ENCODE assay signal across 15 cellular contexts in the genomic region with DNA sequence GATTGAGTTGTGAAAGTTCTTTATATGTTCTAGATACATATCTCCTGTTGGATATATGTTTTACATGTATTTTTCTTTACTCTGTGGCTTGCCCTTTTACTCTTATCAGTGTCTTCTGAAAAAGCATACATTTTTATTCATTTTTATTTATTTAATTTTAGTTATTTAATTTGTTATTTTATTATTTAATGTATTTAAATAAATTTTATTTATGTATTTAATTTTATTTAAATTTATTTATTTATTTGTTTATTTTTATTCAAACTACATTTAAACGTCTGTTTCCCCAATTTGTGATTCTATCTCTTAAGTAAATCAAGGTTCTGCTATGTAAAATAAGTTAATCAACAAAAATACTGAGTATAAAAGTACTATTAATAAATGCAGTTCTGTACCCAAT.
"Had no signal": no experiment of that assay in that cellular context is flagged by ENCODE, and none has a peak within 500 bp of the region (broad histone marks: within the 10 kb centered on the region; RNA-seq: fewer than 3 reads in every experiment).

No MANE protein-coding gene starts in this region.

- H3K27ac Mint-ChIP-seq: activated naive CD4-positive, alpha-beta T cell treated with anti-CD3 and anti-CD28 coated beads, Interleukin-2, amount 50 U/mL, for 24 hours; naive thymus-derived CD8-positive, alpha-beta T cell; stimulated activated naive CD8-positive, alpha-beta T cell treated with anti-CD3 and anti-CD28 coated beads, Interleukin-15, amount 100 ng/mL, for 72 hours had no signal

- H3K9me3 ChIP-seq: gastroesophageal sphincter, mucosa of descending colon, upper lobe of left lung had no signal

- ATAC-seq: gastroesophageal sphincter; left lobe of liver; naive thymus-derived CD8-positive, alpha-beta T cell; SK-N-SH treated with all-trans-retinoic acid at 6 μM for 48 hours had no signal

- H3K27ac ChIP-seq: epithelial cell of prostate, gastroesophageal sphincter, skin epidermis, upper lobe of left lung had no signal

- H3K9me3 Mint-ChIP-seq: activated naive CD4-positive, alpha-beta T cell treated with anti-CD3 and anti-CD28 coated beads, Interleukin-2, amount 50 U/mL, for 24 hours; naive thymus-derived CD8-positive, alpha-beta T cell; stimulated activated naive CD8-positive, alpha-beta T cell treated with anti-CD3 and anti-CD28 coated beads, Interleukin-15, amount 100 ng/mL, for 72 hours had no signal

- H3K4me3 ChIP-seq: gastroesophageal sphincter, mucosa of descending colon, skin epidermis, upper lobe of left lung had no signal

- H3K4me3 Mint-ChIP-seq: activated naive CD4-positive, alpha-beta T cell treated with anti-CD3 and anti-CD28 coated beads, Interleukin-2, amount 50 U/mL, for 24 hours; naive thymus-derived CD8-positive, alpha-beta T cell; stimulated activated naive CD8-positive, alpha-beta T cell treated with anti-CD3 and anti-CD28 coated beads, Interleukin-15, amount 100 ng/mL, for 72 hours had no signal

- H3K36me3 Mint-ChIP-seq: activated naive CD4-positive, alpha-beta T cell treated with anti-CD3 and anti-CD28 coated beads, Interleukin-2, amount 50 U/mL, for 24 hours; naive thymus-derived CD8-positive, alpha-beta T cell had no signal

- H3K36me3 ChIP-seq: gastroesophageal sphincter, upper lobe of left lung had no signal

- DNase-seq: activated effector memory CD4-positive, alpha-beta T cell treated with Interleukin-2 at 50 U/mL for 16 hours; central memory CD4-positive, alpha-beta T cell; effector memory CD4-positive, alpha-beta T cell; islet precursor cell; mucosa of descending colon; naive thymus-derived CD8-positive, alpha-beta T cell; posterior cingulate gyrus; stimulated activated naive CD8-positive, alpha-beta T cell treated with anti-CD3 and anti-CD28 coated beads, Interleukin-15, amount 100 ng/mL, for 72 hours; upper lobe of left lung had no signal

- H3K4me1 Mint-ChIP-seq: activated naive CD4-positive, alpha-beta T cell treated with anti-CD3 and anti-CD28 coated beads, Interleukin-2, amount 50 U/mL, for 24 hours; naive thymus-derived CD8-positive, alpha-beta T cell; stimulated activated naive CD8-positive, alpha-beta T cell treated with anti-CD3 and anti-CD28 coated beads, Interleukin-15, amount 100 ng/mL, for 72 hours had no signal

- H3K4me1 ChIP-seq: gastroesophageal sphincter, upper lobe of left lung had no signal

- H3K27me3 ChIP-seq: gastroesophageal sphincter, upper lobe of left lung had no signal
